1 cellular context compared by ENCODE assay signal in the genomic region with DNA sequence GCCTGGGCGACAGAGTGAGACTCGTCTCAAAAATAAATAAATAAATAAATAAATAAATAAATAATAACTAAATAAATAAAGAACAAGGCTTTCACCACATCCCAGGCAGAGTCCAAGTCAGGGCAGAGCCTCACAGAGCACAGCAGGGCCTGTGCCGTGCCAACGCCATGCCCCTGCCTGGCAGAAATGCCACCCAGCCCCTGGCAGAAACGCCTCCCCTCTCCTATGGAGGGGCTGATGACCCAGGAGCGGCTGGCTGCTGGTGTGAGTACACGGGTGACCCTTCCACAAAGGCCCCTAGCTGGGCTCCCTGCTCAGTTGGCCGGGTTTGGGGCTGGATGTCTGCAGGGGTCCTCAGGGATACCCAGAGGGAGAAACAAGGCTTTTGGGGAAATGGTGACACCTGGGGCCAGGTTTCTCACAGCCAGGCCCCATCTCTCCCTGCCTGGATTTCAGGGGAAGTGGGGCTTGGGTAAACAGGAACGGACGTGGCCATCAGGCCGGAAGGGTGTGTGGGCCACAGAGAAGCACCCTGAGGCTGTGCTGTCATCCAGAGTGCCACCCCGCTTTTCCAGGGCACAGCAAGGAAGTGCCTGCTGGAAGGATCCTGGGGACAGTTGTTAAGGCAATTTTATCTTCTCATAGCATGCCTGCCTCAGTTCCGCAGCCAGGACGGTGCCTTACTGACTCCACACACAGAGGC.
TF ChIP-seq lines count a peak whose summit lies in the region.

No MANE protein-coding gene starts in this region.

TF ChIP-seq in HepG2, 621 proteins besides CTCF, POLR2A, EP300 and RAD21:
- TF ChIP-seq, protein P1, sequence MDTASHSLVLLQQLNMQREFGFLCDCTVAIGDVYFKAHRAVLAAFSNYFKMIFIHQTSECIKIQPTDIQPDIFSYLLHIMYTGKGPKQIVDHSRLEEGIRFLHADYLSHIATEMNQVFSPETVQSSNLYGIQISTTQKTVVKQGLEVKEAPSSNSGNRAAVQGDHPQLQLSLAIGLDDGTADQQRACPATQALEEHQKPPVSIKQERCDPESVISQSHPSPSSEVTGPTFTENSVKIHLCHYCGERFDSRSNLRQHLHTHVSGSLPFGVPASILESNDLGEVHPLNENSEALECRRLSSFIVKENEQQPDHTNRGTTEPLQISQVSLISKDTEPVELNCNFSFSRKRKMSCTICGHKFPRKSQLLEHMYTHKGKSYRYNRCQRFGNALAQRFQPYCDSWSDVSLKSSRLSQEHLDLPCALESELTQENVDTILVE (CRISPR knock-in tag; IDR thresholded peaks at IDR 0.05), result no peak
- peak; percentile 92 for TF ChIP-seq HNRNPL (IDR thresholded peaks at IDR 0.05; ENCODE audit: low read depth, low read length)
